9 cellular contexts compared by ENCODE assay signal in genomic region chr10:70461397-70462348, GRCh38. TPM values are rescaled to one million over a fixed set of nuclear protein-coding genes. Genes with fewer than 3 reads are reported as not detected.
DNase-seq lines count a peak whose midpoint lies in the region; TF ChIP-seq lines count a peak whose summit lies in the region.
"Had no signal": no experiment of that assay in that cellular context is flagged by ENCODE, and none has a peak within 500 bp of the region (broad histone marks: within the 10 kb centered on the region; RNA-seq: fewer than 3 reads in every experiment).

No MANE protein-coding gene starts in this region.

- peaks cover 40% of the 10 kb centered on the region for H3K27me3 Mint-ChIP-seq in activated T-cell treated with anti-CD3 and anti-CD28 coated beads, Interleukin-2, amount 50 U/mL, for 24 hours

- no peak overlapping the region for H2BK12ac ChIP-seq in neuronal stem cell (ENCODE audit: low read length)

- no peak overlapping the region for H3K18ac ChIP-seq in neuronal stem cell (ENCODE audit: low read length)

- no peak overlapping the region for H3K27ac ChIP-seq in AG04450 (ENCODE audit: low read depth, low read length)
- no peak overlapping the region for H3K27ac ChIP-seq in neuronal stem cell (replicated peaks; ENCODE audit: low read length)

- H3K4me1 ChIP-seq in neuronal stem cell (ENCODE audit: control insufficient read depth in 2 of 2, insufficient read depth in 1 of 2, low read depth in 1 of 2, low read length in 2 of 2): peaks cover 7 to 17% of the 10 kb centered on the region in 2 donors

- no peak overlapping the region for H2BK120ac ChIP-seq in neuronal stem cell (ENCODE audit: low read depth, low read length)

- H3K4me3 Mint-ChIP-seq in activated T-cell treated with anti-CD3 and anti-CD28 coated beads, Interleukin-2, amount 50 U/mL, for 24 hours: no peak overlapping the region

- H3K9me3 ChIP-seq in AG04450 (ENCODE audit: control insufficient read depth, insufficient read depth, low read length): no peaks in the 10 kb centered on the region
- peaks cover 0 to 2% of the 10 kb centered on the region in 2 donors for H3K9me3 ChIP-seq in neuronal stem cell (replicated peaks in 1 of 2; ENCODE audit: control insufficient read depth in 2 of 2, insufficient read depth in 1 of 2, low read depth in 1 of 2, low read length in 2 of 2)

- no CpG with 5 or more reads among the region's 13 CpGs for WGBS in neuronal stem cell (ENCODE audit: extremely low coverage in 2 of 2, insufficient read length in 2 of 2, insufficient replicate concordance in 1 of 2), 2 donors

- CTCF ChIA-PET in AG04450 (lab: Charles Lee): interaction anchor here (0.6 to 2.4 kb wide), 29 partner anchors 7 to 822 kb away, joined by 3 to 19 read pairs (median 4); partner anchors contain the start of gene PALD1

- no peak overlapping the region for H4K91ac ChIP-seq in neuronal stem cell (ENCODE audit: low read depth, low read length, poor library complexity)

- H3K36me3 Mint-ChIP-seq in activated T-cell treated with anti-CD3 and anti-CD28 coated beads, Interleukin-2, amount 50 U/mL, for 24 hours (ENCODE audit: low read depth): no peaks in the 10 kb centered on the region

- H3K36me3 ChIP-seq in GM06990 (ENCODE audit: control insufficient read depth, insufficient read depth, low read length) (no peaks in the 10 kb centered on the region), neuronal stem cell (replicated peaks in 1 of 2; ENCODE audit: control insufficient read depth in 2 of 2, insufficient read depth in 2 of 2, low read length in 2 of 2) (no peaks in the 10 kb centered on the region)

- no peak overlapping the region for H3K9ac ChIP-seq in neuronal stem cell (ENCODE audit: low read depth, low read length, poor library complexity)

- H3K14ac ChIP-seq in neuronal stem cell (ENCODE audit: low read length): no peak overlapping the region

- H3K4me3 ChIP-seq in AG04450 (ENCODE audit: low read depth, low read length) (no peak overlapping the region), GM06990 (replicated peaks; ENCODE audit: low read depth, low read length) (no peak overlapping the region), fibroblast of the aortic adventitia (ENCODE audit: low read depth, low read length) (no peak overlapping the region), neuronal stem cell (ENCODE audit: low read length in 2 of 2) (no peak overlapping the region)

- H2BK5ac ChIP-seq in neuronal stem cell (ENCODE audit: low read length): no peak overlapping the region

- H2BK15ac ChIP-seq in neuronal stem cell (ENCODE audit: low read length): no peak overlapping the region

- no peak overlapping the region for H3K4me2 ChIP-seq in neuronal stem cell (ENCODE audit: insufficient read depth, low read length, poor library complexity, severe bottlenecking)

- H3K9me3 Mint-ChIP-seq in activated T-cell treated with anti-CD3 and anti-CD28 coated beads, Interleukin-2, amount 50 U/mL, for 24 hours: no peaks in the 10 kb centered on the region

- no peak overlapping the region for H3K4ac ChIP-seq in neuronal stem cell (ENCODE audit: low read length)

- no peak overlapping the region for H3K27ac Mint-ChIP-seq in activated T-cell treated with anti-CD3 and anti-CD28 coated beads, Interleukin-2, amount 50 U/mL, for 24 hours

- no peak overlapping the region for H2AK5ac ChIP-seq in neuronal stem cell (ENCODE audit: low read depth, low read length)

- H3K27me3 ChIP-seq in AG04450 (ENCODE audit: control insufficient read depth, insufficient read depth, low read length): peaks cover 15% of the 10 kb centered on the region
- H3K27me3 ChIP-seq in GM06990 (replicated peaks; ENCODE audit: control insufficient read depth, insufficient read depth, low read length): no peaks in the 10 kb centered on the region; the same call in 1 of the 2 replicates
- peaks cover 7 to 41% (median 36%) of the 10 kb centered on the region in 3 experiments for H3K27me3 ChIP-seq in neuronal stem cell (ENCODE audit: control insufficient read depth in 3 of 3, insufficient read depth in 3 of 3, low read depth in 1 of 3, low read length in 3 of 3)

- H4K8ac ChIP-seq in neuronal stem cell (ENCODE audit: low read depth, low read length): no peak overlapping the region

- peaks cover 9% of the 10 kb centered on the region for H3K4me1 Mint-ChIP-seq in activated T-cell treated with anti-CD3 and anti-CD28 coated beads, Interleukin-2, amount 50 U/mL, for 24 hours (ENCODE audit: low read depth)

- TF ChIP-seq CTCF in AG04450 (IDR thresholded peaks at IDR 0.05; ENCODE audit: low read depth, low read length) (peak; percentile 91), GM06990 (IDR thresholded peaks at IDR 0.05; ENCODE audit: insufficient read depth, low read length, poor library complexity, severe bottlenecking) (peak; percentile 85), fibroblast of the aortic adventitia (IDR thresholded peaks at IDR 0.05; ENCODE audit: insufficient read depth, low read length) (peak; percentile 84)

- H2AFZ ChIP-seq in neuronal stem cell (ENCODE audit: low read length): no peak overlapping the region

- POLR2A ChIA-PET in AG04450 (lab: Yijun Ruan, JAX): interaction anchor here (0.5 to 1.0 kb wide), 3 partner anchors 56 to 293 kb away, joined by 3 to 4 read pairs (median 3); partner anchors contain the start of gene PPA1

- H3K79me1 ChIP-seq in neuronal stem cell (ENCODE audit: low read depth, low read length): no peaks in the 10 kb centered on the region

- peak; percentile 8 for DNase-seq in AG04450 (ENCODE audit: low read depth, low spot score)
- no peak for DNase-seq in GM06990 (ENCODE audit: extremely low read depth, insufficient read length)
- peak; percentile 32 for DNase-seq in NCI-H1694 treated with DMSO at 0.1 percent for 48 hours (lab: John Stamatoyannopoulos, UW)
- DNase-seq in activated T-cell treated with anti-CD3 and anti-CD28 coated beads, Interleukin-2, amount 50 U/mL, for 24 hours: peak; percentile 64
- peak; percentile 60 for DNase-seq in fibroblast of the aortic adventitia (ENCODE audit: low read depth)
- peak; percentile 47 for DNase-seq in neuronal stem cell (ENCODE audit: low spot score)
- no peak for DNase-seq in cortex of kidney (lab: John Stamatoyannopoulos, UW)
- DNase-seq in cerebellar nuclear complex (lab: John Stamatoyannopoulos, UW): no peak

- no peak overlapping the region for H3K23ac ChIP-seq in neuronal stem cell (ENCODE audit: low read depth, low read length, poor library complexity)

RNA-seq across cellular contexts. Expression of gene PALD1, which starts 16.9 kb away (rescaled TPM):
- 0.17 TPM in 2 replicates for polyA plus RNA-seq in AG04450 (2011; rRNA removed)
- polyA minus RNA-seq in AG04450 (2011; rRNA and poly(A)+ RNA removed): 0.30 and 0.32 TPM in 2 replicates
- 0.16 and 0.18 TPM in 2 replicates for total RNA-seq in fibroblast of the aortic adventitia (ENCODE audit: low replicate concordance)
- 8.1 TPM for polyA plus RNA-seq in neuronal stem cell (2013, experiment 1 of 2)
- 8.1 TPM for polyA plus RNA-seq in neuronal stem cell (2013, experiment 2 of 2)

RNA-seq across cellular contexts. Expression of gene NODAL, which starts 20.2 kb away (rescaled TPM):
- polyA plus RNA-seq in AG04450 (2011; rRNA removed): not detected in 2 replicates
- not detected in 2 replicates for polyA minus RNA-seq in AG04450 (2011; rRNA and poly(A)+ RNA removed)
- total RNA-seq in fibroblast of the aortic adventitia (ENCODE audit: low replicate concordance): not detected in 2 replicates
- polyA plus RNA-seq in neuronal stem cell (2013, experiment 1 of 2): not detected
- polyA plus RNA-seq in neuronal stem cell (2013, experiment 2 of 2): not detected
- total RNA-seq: glomerular endothelial cell had no signal

RNA-seq across cellular contexts. Expression of gene EIF4EBP2, which starts 57.7 kb away (rescaled TPM):
- 27.3 and 31.2 TPM in 2 replicates for polyA plus RNA-seq in AG04450 (2011; rRNA removed)
- 33.4 and 44.4 TPM in 2 replicates for polyA minus RNA-seq in AG04450 (2011; rRNA and poly(A)+ RNA removed)
- total RNA-seq in fibroblast of the aortic adventitia (ENCODE audit: low replicate concordance): 54.2 and 60.2 TPM in 2 replicates
- polyA plus RNA-seq in neuronal stem cell (2013, experiment 1 of 2): 120 TPM
- 124 TPM for polyA plus RNA-seq in neuronal stem cell (2013, experiment 2 of 2)

Comparison
In these comparisons a context has a peak if more than half of its experiments do, and no peak if none do; other contexts are left out.
1. DNase-seq: peak in AG04450 (single experiment), NCI-H1694 treated with DMSO at 0.1 percent for 48 hours (single experiment), activated T-cell treated with anti-CD3 and anti-CD28 coated beads, Interleukin-2, amount 50 U/mL, for 24 hours (single experiment), fibroblast of the aortic adventitia (single experiment) and neuronal stem cell (single experiment); none in GM06990 (single experiment), cortex of kidney (single experiment) and cerebellar nuclear complex (0 of 2).
2. Peak in every context shown above with its lines, with median percentiles within 50 percentile points of each other: CTCF ChIP-seq.